21 cellular contexts compared by ENCODE assay signal in the genomic region with DNA sequence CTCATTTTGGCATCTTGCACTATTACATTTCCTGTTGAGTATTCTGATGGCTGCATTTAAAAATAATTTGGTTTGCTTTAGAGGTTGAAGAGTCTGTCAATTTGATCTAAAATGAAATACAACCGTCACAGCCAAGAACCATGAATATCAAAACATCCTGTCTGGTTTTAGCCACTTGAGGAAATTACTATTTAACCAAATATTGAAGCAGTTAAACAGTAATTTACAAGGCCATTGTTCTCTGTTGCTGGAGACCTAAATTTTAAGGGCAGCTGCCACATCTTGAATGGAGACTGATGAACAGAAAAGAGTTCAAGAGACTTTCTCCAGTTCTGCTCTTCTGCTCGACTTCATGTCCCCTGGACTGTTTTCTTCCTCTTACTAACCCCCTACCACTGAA.
DNase-seq lines count a peak whose midpoint lies in the region; ATAC-seq and TF ChIP-seq lines count a peak whose summit lies in the region.
"Had no signal": no experiment of that assay in that cellular context is flagged by ENCODE, and none has a peak within 500 bp of the region (broad histone marks: within the 10 kb centered on the region; RNA-seq: fewer than 3 reads in every experiment).

No MANE protein-coding gene starts in this region.

- intact Hi-C loops in spleen (cut with DNase I; ENCODE audit: low total_unique reads): no loop called here

- no peak for TF ChIP-seq POLR2A in spleen (IDR thresholded peaks at IDR 0.05)

- H4K20me1 ChIP-seq in BLaER1 (no peaks in the 10 kb centered on the region), osteoblast (ENCODE audit: insufficient read depth, low read length) (no peaks in the 10 kb centered on the region)

- H3K4me2 ChIP-seq in BLaER1 (peak overlapping the region; percentile 79), osteoblast (ENCODE audit: insufficient read depth, low read length) (no peak overlapping the region)

- no peak overlapping the region for H2AFZ ChIP-seq in osteoblast (ENCODE audit: low read length)

- H3K79me2 ChIP-seq in osteoblast (ENCODE audit: insufficient read depth, low read length): no peaks in the 10 kb centered on the region

- H3K27me3 ChIP-seq in BLaER1 (no peaks in the 10 kb centered on the region), osteoblast (ENCODE audit: insufficient read depth, low read length) (no peaks in the 10 kb centered on the region), spleen (replicated peaks in 1 of 7) (no peaks in the 10 kb centered on the region)
- H3K27me3 ChIP-seq: body of pancreas, MG63 had no signal

- H3K4me1 ChIP-seq in BLaER1 (peaks cover 97% of the 10 kb centered on the region), osteoblast (ENCODE audit: insufficient read depth, low read length) (no peaks in the 10 kb centered on the region), spleen (no peaks in the 10 kb centered on the region)
- H3K4me1 ChIP-seq: body of pancreas had no signal

- no peaks in the 10 kb centered on the region for H3K36me3 ChIP-seq in BLaER1
- H3K36me3 ChIP-seq in osteoblast (ENCODE audit: insufficient read depth, low read length): no peaks in the 10 kb centered on the region
- no peaks in the 10 kb centered on the region for H3K36me3 ChIP-seq in spleen
- H3K36me3 ChIP-seq: MG63 had no signal

- peak; percentile 68 for ATAC-seq in GM19438 (IDR thresholded peaks at IDR 0.05; ENCODE audit: low read depth, unreplicated experiment)
- peak; percentile 66 for ATAC-seq in HG03175 (IDR thresholded peaks at IDR 0.05; ENCODE audit: unreplicated experiment)
- no peak for ATAC-seq in GM21390 (IDR thresholded peaks at IDR 0.05; ENCODE audit: unreplicated experiment)
- ATAC-seq: body of pancreas, T-cell had no signal

- TF ChIP-seq CTCF in osteoblast (IDR thresholded peaks at IDR 0.05; ENCODE audit: extremely low read depth, low read depth, low read length): no peak
- no peak for TF ChIP-seq CTCF in spleen (IDR thresholded peaks at IDR 0.05 in 8 of 11, conservative IDR thresholded peaks at IDR 0.05 in 3 of 11)

- WGBS in spleen, 5 donors: 10 to 28% (median 18%) methylated on average over 2 of the region's 2 CpGs

- DNase-seq in OCI-M1 (lab: John Stamatoyannopoulos, UW) (peak; percentile 24), NCI-H526 treated with DMSO at 0.1 percent for 48 hours (lab: John Stamatoyannopoulos, UW) (no peak), osteoblast (ENCODE audit: insufficient read length, low spot score, missing footprints) (no peak), spleen (no peak)
- DNase-seq: activated CD4-positive, alpha-beta memory T cell treated with anti-CD3 and anti-CD28 coated beads for 36 hours; activated T-cell treated with anti-CD3 and anti-CD28 coated beads, Interleukin-2, amount 50 U/mL, for 24 hours; body of pancreas; CD4-positive, alpha-beta memory T cell; erythroblast; H9; MG63; naive B cell; NCI-H2081 treated with DMSO at 0.1 percent for 48 hours; stimulated activated CD4-positive, alpha-beta T cell treated with anti-CD3 and anti-CD28 coated beads, Interleukin-4, amount 100 ng/mL, for 1 hour; substantia nigra; T-cell had no signal

- peak overlapping the region; percentile 83 for H3K27ac ChIP-seq in BLaER1
- no peak overlapping the region for H3K27ac ChIP-seq in osteoblast (ENCODE audit: low read depth, low read length)
- H3K27ac ChIP-seq in spleen: no peak overlapping the region
- H3K27ac ChIP-seq: body of pancreas, VCaP had no signal

- H3K9ac ChIP-seq in BLaER1: peak overlapping the region; percentile 70

- H3K9me3 ChIP-seq in BLaER1 (0 out of 2 replicates have a peak, but pooled peaks cover 9% of the 10 kb centered on the region), osteoblast (ENCODE audit: low read depth, low read length) (no peaks in the 10 kb centered on the region), spleen (no peaks in the 10 kb centered on the region)
- H3K9me3 ChIP-seq: body of pancreas, MG63 had no signal

- H3K4me3 ChIP-seq in BLaER1 (peak overlapping the region; percentile 25; the same call in 1 of the 2 replicates), osteoblast (ENCODE audit: insufficient read depth, low read length) (no peak overlapping the region), spleen (no peak overlapping the region)
- H3K4me3 ChIP-seq: body of pancreas, MG63 had no signal
